In the genomic region with DNA sequence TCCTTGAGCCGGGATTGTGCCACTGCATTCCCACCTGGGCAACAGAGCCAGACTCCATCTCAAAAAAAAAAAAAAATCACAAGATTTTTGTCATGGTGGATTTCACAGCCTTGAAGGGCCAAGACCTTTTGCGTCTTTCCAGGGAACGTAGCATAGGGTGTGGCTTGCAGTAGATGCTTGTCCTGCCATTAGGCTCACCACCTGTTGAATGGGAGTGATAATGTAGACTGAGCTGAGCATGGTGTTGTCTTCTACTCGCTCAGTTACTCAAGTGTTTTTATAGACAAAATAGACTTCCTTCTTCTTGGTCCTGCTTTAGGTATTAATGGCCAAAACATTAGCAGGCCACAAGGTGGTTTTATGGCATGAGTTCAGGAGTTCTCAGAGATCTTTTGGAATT, we compare ENCODE assay signal across 1 cellular context.
TF ChIP-seq lines count a peak whose summit lies in the region.

No MANE protein-coding gene starts in this region.

TF ChIP-seq in GM23338, 12 proteins besides CTCF, POLR2A, EP300 and RAD21:
- no peak for TF ChIP-seq NANOG (IDR thresholded peaks at IDR 0.05; ENCODE audit: borderline replicate concordance)
- TF ChIP-seq CREB1 (CRISPR knock-in tag; IDR thresholded peaks at IDR 0.05; ENCODE audit: low read depth) = no peak
- TF ChIP-seq STAT1 (IDR thresholded peaks at IDR 0.05; ENCODE audit: unreplicated experiment) = no peak
- no peak for TF ChIP-seq EZH2 (IDR thresholded peaks at IDR 0.05; ENCODE audit: low read depth, unreplicated experiment)
- TF ChIP-seq, protein P1, sequence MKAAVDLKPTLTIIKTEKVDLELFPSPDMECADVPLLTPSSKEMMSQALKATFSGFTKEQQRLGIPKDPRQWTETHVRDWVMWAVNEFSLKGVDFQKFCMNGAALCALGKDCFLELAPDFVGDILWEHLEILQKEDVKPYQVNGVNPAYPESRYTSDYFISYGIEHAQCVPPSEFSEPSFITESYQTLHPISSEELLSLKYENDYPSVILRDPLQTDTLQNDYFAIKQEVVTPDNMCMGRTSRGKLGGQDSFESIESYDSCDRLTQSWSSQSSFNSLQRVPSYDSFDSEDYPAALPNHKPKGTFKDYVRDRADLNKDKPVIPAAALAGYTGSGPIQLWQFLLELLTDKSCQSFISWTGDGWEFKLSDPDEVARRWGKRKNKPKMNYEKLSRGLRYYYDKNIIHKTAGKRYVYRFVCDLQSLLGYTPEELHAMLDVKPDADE (IDR thresholded peaks at IDR 0.05) = no peak
- TF ChIP-seq ZNF331 (CRISPR knock-in tag; IDR thresholded peaks at IDR 0.05; ENCODE audit: low read depth) = no peak
- TF ChIP-seq ZNF462 (CRISPR knock-in tag; IDR thresholded peaks at IDR 0.05) = no peak
- no peak for TF ChIP-seq EZH2phosphoT487 (IDR thresholded peaks at IDR 0.05; ENCODE audit: unreplicated experiment)
- no peak for TF ChIP-seq ZNF114 (CRISPR knock-in tag; IDR thresholded peaks at IDR 0.05)
